Comparison of ENCODE assay signal across 20 cellular contexts in the genomic region with DNA sequence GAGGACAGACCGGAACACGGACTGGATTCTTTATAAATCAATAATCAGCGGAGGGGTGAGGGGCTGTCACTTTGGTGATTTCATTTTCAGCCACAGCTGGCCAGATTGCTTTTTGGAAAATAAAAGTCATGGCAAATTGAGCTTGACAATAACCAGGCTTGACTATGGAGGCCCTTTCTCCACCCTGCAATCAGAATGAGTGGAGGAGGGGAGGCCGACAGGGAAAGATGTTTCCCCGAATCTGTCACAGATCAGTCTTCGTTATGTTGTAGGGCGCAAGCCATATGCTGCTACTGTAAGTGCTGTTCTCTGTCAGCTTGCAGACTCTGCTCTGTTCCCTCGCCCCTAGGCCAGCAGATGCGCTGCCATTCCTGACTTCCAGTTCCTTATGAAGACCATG.
DNase-seq lines count a peak whose midpoint lies in the region; ATAC-seq, FAIRE-seq and TF ChIP-seq lines count a peak whose summit lies in the region.
"Had no signal": no experiment of that assay in that cellular context is flagged by ENCODE, and none has a peak within 500 bp of the region (broad histone marks: within the 10 kb centered on the region; RNA-seq: fewer than 3 reads in every experiment).

No MANE protein-coding gene starts in this region.

- H3K9me3 Mint-ChIP-seq in brain: no peaks in the 10 kb centered on the region
- H3K9me3 Mint-ChIP-seq in neural crest cell: peaks cover 3% of the 10 kb centered on the region
- H3K9me3 Mint-ChIP-seq: CD4-positive, CD25-positive, alpha-beta regulatory T cell; CD8-positive, alpha-beta T cell had no signal

- no peak overlapping the region for H3K27ac ChIP-seq in right cardiac atrium (ENCODE audit: low read length)
- H3K27ac ChIP-seq in uterus: no peak overlapping the region
- H3K27ac ChIP-seq: BLaER1, C4-2B had no signal

- H3K27me3 Mint-ChIP-seq in brain (no peaks in the 10 kb centered on the region), neural crest cell (ENCODE audit: low read depth) (no peaks in the 10 kb centered on the region)

- peak overlapping the region; percentile 5; the same call in 1 of the 2 replicates for H3K4me3 ChIP-seq in BE2C (ENCODE audit: low read depth, low read length)
- H3K4me3 ChIP-seq in H7 (ENCODE audit: insufficient read depth, low read depth, low read length): no peak overlapping the region
- no peak overlapping the region for H3K4me3 ChIP-seq in right cardiac atrium (ENCODE audit: low read length)
- H3K4me3 ChIP-seq in uterus: no peak overlapping the region
- H3K4me3 ChIP-seq: BLaER1 had no signal

- H3K27me3 ChIP-seq in BE2C (no peaks in the 10 kb centered on the region), H7 (ENCODE audit: control insufficient read depth, insufficient read depth, low read length) (no peaks in the 10 kb centered on the region), right cardiac atrium (ENCODE audit: control insufficient read depth, insufficient read depth) (no peaks in the 10 kb centered on the region), uterus (no peaks in the 10 kb centered on the region)
- H3K27me3 ChIP-seq: BLaER1 had no signal

- H3K4me1 Mint-ChIP-seq in brain (peaks cover 67% of the 10 kb centered on the region), neural crest cell (peaks cover 84% of the 10 kb centered on the region)
- H3K4me1 Mint-ChIP-seq: CD4-positive, CD25-positive, alpha-beta regulatory T cell had no signal

- intact Hi-C loops in right cardiac atrium (cut with DNase I) (no loop called here), uterus (cut with DNase I; ENCODE audit: low total_unique reads) (no loop called here)

- H3K36me3 Mint-ChIP-seq in brain: no peaks in the 10 kb centered on the region
- H3K36me3 Mint-ChIP-seq in neural crest cell (ENCODE audit: low read depth): peaks cover 3% of the 10 kb centered on the region
- H3K36me3 Mint-ChIP-seq: CD4-positive, CD25-positive, alpha-beta regulatory T cell; CD8-positive, alpha-beta T cell had no signal

- no peak for TF ChIP-seq CTCF in BE2C (IDR thresholded peaks at IDR 0.05; ENCODE audit: low read depth, low read length)
- TF ChIP-seq CTCF in brain (conservative IDR thresholded peaks at IDR 0.05): no peak
- TF ChIP-seq CTCF in neural crest cell (conservative IDR thresholded peaks at IDR 0.05): no peak
- no peak for TF ChIP-seq CTCF in uterus (IDR thresholded peaks at IDR 0.05)

- no peaks in the 10 kb centered on the region for H3K9me3 ChIP-seq in BE2C
- H3K9me3 ChIP-seq in right cardiac atrium (ENCODE audit: control insufficient read depth, low read length): no peaks in the 10 kb centered on the region
- no peaks in the 10 kb centered on the region for H3K9me3 ChIP-seq in uterus
- H3K9me3 ChIP-seq: BLaER1, Caco-2 had no signal

- H3K4me1 ChIP-seq in BE2C (peaks cover 63% of the 10 kb centered on the region), right cardiac atrium (ENCODE audit: control insufficient read depth, insufficient read depth, low read length) (no peaks in the 10 kb centered on the region), uterus (no peaks in the 10 kb centered on the region)

- 96% methylated on average over 9 of the region's 9 CpGs for WGBS in right cardiac atrium

- no peak for FAIRE-seq in frontal cortex (lab: Jason Lieb, UNC)
- FAIRE-seq: G401.6, GM12892, H54 had no signal

- peak; percentile 92 for DNase-seq in BE2C
- peak; percentile 99 for DNase-seq in SK-N-DZ (ENCODE audit: low spot score)
- no peak for DNase-seq in neural crest cell (ENCODE audit: low read depth, low spot score)
- no peak for DNase-seq in frontal cortex (ENCODE audit: low spot score in 2 of 2)
- DNase-seq in H7: no peak
- DNase-seq in right cardiac atrium: no peak
- no peak for DNase-seq in uterus
- DNase-seq: Caco-2; CD4-positive, CD25-positive, alpha-beta regulatory T cell; CD8-positive, alpha-beta T cell; DMS153; DND-41; GOT3; HCEC 1CT had no signal

- no peak for TF ChIP-seq POLR2A in uterus (IDR thresholded peaks at IDR 0.05)

- H3K27ac Mint-ChIP-seq in brain: peak overlapping the region in 3 of 5 experiments; percentile 61 to 93 (median 73)
- H3K27ac Mint-ChIP-seq in neural crest cell (ENCODE audit: unreplicated experiment): peak overlapping the region; percentile 88
- H3K27ac Mint-ChIP-seq: CD4-positive, CD25-positive, alpha-beta regulatory T cell; CD8-positive, alpha-beta T cell had no signal

- no peak overlapping the region for H3K4me3 Mint-ChIP-seq in brain
- H3K4me3 Mint-ChIP-seq in neural crest cell: no peak overlapping the region
- H3K4me3 Mint-ChIP-seq: CD4-positive, CD25-positive, alpha-beta regulatory T cell; CD8-positive, alpha-beta T cell had no signal

- H3K36me3 ChIP-seq in BE2C (no peaks in the 10 kb centered on the region; the same call in 1 of the 2 replicates), H7 (replicated peaks; ENCODE audit: control insufficient read depth, insufficient read depth, low read length) (no peaks in the 10 kb centered on the region), uterus (no peaks in the 10 kb centered on the region)

- no peak for ATAC-seq in right cardiac atrium
- ATAC-seq: CD8-positive, alpha-beta T cell had no signal

Comparison
In these comparisons a context has a peak if more than half of its experiments do, and no peak if none do; other contexts are left out.
1. DNase-seq: peak in BE2C (single experiment) and SK-N-DZ (single experiment); none in neural crest cell (single experiment), frontal cortex (0 of 2), H7 (single experiment), right cardiac atrium (0 of 3) and uterus (0 of 2).